ENCODE assay signal across 1 cellular context in genomic region chr6:85644374-85644762, GRCh38.
TF ChIP-seq lines count a peak whose summit lies in the region.

No MANE protein-coding gene starts in this region.

TF ChIP-seq in HepG2, 621 proteins besides CTCF, POLR2A, EP300 and RAD21:
- TF ChIP-seq ZNF576 (CRISPR knock-in tag; IDR thresholded peaks at IDR 0.05) (no peak), TEAD3 (CRISPR knock-in tag; optimal IDR thresholded peaks at IDR 0.05; ENCODE audit: borderline replicate concordance) (no peak), ZBTB21 (CRISPR knock-in tag; IDR thresholded peaks at IDR 0.05) (no peak), BRF2 (CRISPR knock-in tag; IDR thresholded peaks at IDR 0.05) (no peak), TCF7L2 (IDR thresholded peaks at IDR 0.05; ENCODE audit: low read depth, low read length) (no peak), TRAFD1 (CRISPR knock-in tag; IDR thresholded peaks at IDR 0.05; ENCODE audit: borderline replicate concordance) (no peak), ZFX (CRISPR knock-in tag; IDR thresholded peaks at IDR 0.05; ENCODE audit: low read depth) (no peak), ZNF552 (CRISPR knock-in tag; IDR thresholded peaks at IDR 0.05; ENCODE audit: borderline replicate concordance) (no peak), ZNF557 (CRISPR knock-in tag; IDR thresholded peaks at IDR 0.05) (no peak)
